Comparison of ENCODE assay signal across 8 cellular contexts in the genomic region with DNA sequence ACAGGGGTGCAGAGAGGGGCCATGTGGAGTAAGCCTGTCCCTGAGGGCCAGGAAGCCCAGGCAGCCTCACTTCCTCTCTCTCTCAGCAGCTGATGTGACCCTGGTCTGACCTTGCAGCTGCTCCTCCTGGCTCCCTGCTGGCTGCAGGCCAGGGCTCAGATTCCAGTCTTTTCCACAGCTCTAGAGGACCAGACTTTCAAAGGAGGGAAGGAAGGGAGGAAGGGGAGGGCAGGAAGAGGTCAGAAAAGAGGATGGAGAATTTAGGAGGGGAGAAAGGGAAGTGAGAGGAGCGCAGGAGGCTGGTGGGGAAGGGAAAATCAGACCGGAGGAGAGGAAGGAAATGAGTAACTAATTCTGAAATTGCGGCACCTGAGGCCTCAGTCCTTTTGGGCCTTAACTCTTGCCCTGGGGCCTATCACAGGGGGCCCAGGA. TPM values are rescaled to one million over a fixed set of nuclear protein-coding genes. Genes with fewer than 3 reads are reported as not detected.
DNase-seq lines count a peak whose midpoint lies in the region; ATAC-seq and TF ChIP-seq lines count a peak whose summit lies in the region.

No MANE protein-coding gene starts in this region.

- peak overlapping the region; percentile 78 for H3K27ac Mint-ChIP-seq in T-helper 17 cell

- in situ Hi-C loops in transverse colon (cut with MboI; ENCODE audit: low pct_ligation_motif_present in 1 of 4, low pct_unique_long_range_greater_than_20kb in 1 of 4, low sequenced_read_pairs in 3 of 4): no loop called here

- no peak for TF ChIP-seq CTCF in transverse colon (IDR thresholded peaks at IDR 0.05)

- H3K36me3 Mint-ChIP-seq in T-helper 17 cell (ENCODE audit: low read depth): no peaks in the 10 kb centered on the region

- peak overlapping the region in 3 of 4 donors; percentile 3 to 53 (median 41) for H3K27ac ChIP-seq in transverse colon

- DNase-seq in A172 (ENCODE audit: low spot score) (peak; percentile 26), HK-2 (ENCODE audit: unreplicated experiment) (peak; percentile 5), T-helper 17 cell (no peak), iPS DF 19.7 (ENCODE audit: low read depth, low spot score) (peak; percentile 45), transverse colon (peak; percentile 36)
- DNase-seq in activated naive CD4-positive, alpha-beta T cell (lab: John Stamatoyannopoulos, UW): no peak

- peak; percentile 91 for ATAC-seq in GM18511 (IDR thresholded peaks at IDR 0.05; ENCODE audit: unreplicated experiment)
- no peak for ATAC-seq in T-helper 17 cell
- ATAC-seq in HG03159 (IDR thresholded peaks at IDR 0.05; ENCODE audit: unreplicated experiment): no peak

- TF ChIP-seq POLR2A in transverse colon (IDR thresholded peaks at IDR 0.05): no peak

- peaks cover 43% of the 10 kb centered on the region for H3K27me3 Mint-ChIP-seq in T-helper 17 cell

- H3K4me1 ChIP-seq in transverse colon: peaks cover 0 to 11% (median 0%) of the 10 kb centered on the region in 4 donors

- TF ChIP-seq EP300 in transverse colon (IDR thresholded peaks at IDR 0.05; ENCODE audit: low read depth): no peak

- no peaks in the 10 kb centered on the region for H3K27me3 ChIP-seq in transverse colon

- H3K9me3 ChIP-seq in T-helper 17 cell (ENCODE audit: control insufficient read depth, low read length, poor library complexity, severe bottlenecking) (no peaks in the 10 kb centered on the region), transverse colon (no peaks in the 10 kb centered on the region)

- no peak overlapping the region for H3K4me3 ChIP-seq in transverse colon

- 56 to 81% methylated on average over 3 of the region's 3 CpGs for WGBS in transverse colon (ENCODE audit: low coverage in 1 of 2), 2 donors

- H3K4me3 Mint-ChIP-seq in T-helper 17 cell: peak overlapping the region; percentile 74

- H3K36me3 ChIP-seq in transverse colon: no peaks in the 10 kb centered on the region

- peaks cover 10% of the 10 kb centered on the region for H3K4me1 Mint-ChIP-seq in T-helper 17 cell

- intact Hi-C loops in transverse colon (cut with DNase I; ENCODE audit: low total_unique reads): no loop called here

RNA-seq across cellular contexts. Expression of gene VASH1, which starts 40.9 kb away (rescaled TPM):
- 2.9 and 3.5 TPM in 2 replicates for total RNA-seq in A172 (2014; rRNA removed; shearing (Covaris generic))
- total RNA-seq in T-helper 17 cell (10 to 100 TPM; 11.7 to 16.8 TPM), transverse colon (1 to 10 TPM; 1.9 to 7.5 (median 3.6) TPM)

Comparison
In these comparisons a context has a peak if more than half of its experiments do, and no peak if none do; other contexts are left out.
1. DNase-seq: peak in A172 (single experiment), HK-2 (single experiment), iPS DF 19.7 (single experiment) and transverse colon (single experiment); none in T-helper 17 cell (0 of 3) and activated naive CD4-positive, alpha-beta T cell (0 of 4).